8 cellular contexts compared by ENCODE assay signal in the genomic region with DNA sequence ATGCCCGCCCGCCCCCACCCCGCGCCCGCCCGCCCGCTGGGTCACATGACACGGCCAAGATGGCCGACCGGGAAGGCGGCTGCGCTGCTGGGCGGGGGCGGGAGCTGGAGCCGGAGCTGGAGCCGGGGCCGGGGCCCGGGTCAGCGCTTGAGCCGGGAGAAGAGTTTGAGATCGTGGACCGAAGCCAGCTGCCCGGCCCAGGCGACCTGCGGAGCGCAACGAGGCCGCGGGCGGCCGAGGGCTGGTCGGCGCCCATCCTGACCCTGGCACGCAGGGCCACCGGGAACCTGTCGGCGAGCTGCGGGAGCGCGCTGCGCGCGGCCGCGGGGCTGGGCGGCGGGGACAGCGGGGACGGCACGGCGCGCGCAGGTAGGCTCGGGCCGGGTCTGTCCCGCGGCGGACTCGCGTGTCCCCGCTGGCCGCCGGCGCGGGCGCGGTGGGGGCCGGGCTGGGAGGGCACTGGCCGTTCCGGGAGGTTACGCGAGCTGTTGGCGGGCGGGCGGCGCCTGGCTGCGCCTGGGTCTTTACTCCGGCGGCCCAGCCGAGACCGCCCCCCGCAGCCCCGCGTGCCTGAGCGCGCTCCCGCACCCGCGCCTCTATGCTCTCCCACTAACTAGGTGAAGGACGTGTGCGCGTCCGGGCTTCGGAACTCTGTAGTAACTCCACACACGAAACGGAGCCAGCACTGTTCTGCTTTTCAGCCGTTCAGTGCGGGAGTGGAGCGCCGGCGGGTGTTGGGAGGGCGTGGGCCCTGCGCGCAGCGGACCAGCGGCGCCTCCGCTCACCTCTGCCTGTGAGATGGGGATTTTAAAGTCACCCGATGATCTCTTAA. TPM values are rescaled to one million over a fixed set of nuclear protein-coding genes. Genes with fewer than 3 reads are reported as not detected.
DNase-seq lines count a peak whose midpoint lies in the region; ATAC-seq and TF ChIP-seq lines count a peak whose summit lies in the region.

TSS of gene RUFY1 (plus strand) at position 44 of the 832 bp plus-strand sequence. CDS start at position 60, 16 bp downstream.

- TF ChIP-seq CTCF in adrenal gland (IDR thresholded peaks at IDR 0.05) = peak in 1 of 6 experiments; percentile 41
- no peak for TF ChIP-seq CTCF in left ventricle myocardium inferior (IDR thresholded peaks at IDR 0.05; ENCODE audit: borderline replicate concordance)

- POLR2A ChIA-PET in T-cell (lab: Charles Lee) = interaction anchor here in 1 of 2 donors (0.6 to 1.8 kb wide), 7 partner anchors 9 to 1413 kb away, joined by 3 to 13 read pairs (median 5); partner anchors contain the start of gene HNRNPH1

- H3K27ac ChIP-seq in adrenal gland (peak within 1 kb of the TSS; percentile 91 to 97 (median 96)), left ventricle myocardium inferior (replicated peaks) (peak within 1 kb of the TSS; percentile 98), urinary bladder (ENCODE audit: low read depth) (peak within 1 kb of the TSS; percentile 98)

- peaks cover 4% of the 10 kb centered on the region for H3K36me3 Mint-ChIP-seq in T-cell

- H3K9me3 ChIP-seq in adrenal gland (replicated peaks in 1 of 3) = no peaks in the 10 kb centered on the region
- no peaks in the 10 kb centered on the region for H3K9me3 ChIP-seq in left ventricle myocardium inferior (replicated peaks)

- H3K27me3 Mint-ChIP-seq in T-cell = no peaks in the 10 kb centered on the region

- peak; percentile 84 to 90 (median 88) for ATAC-seq in T-cell (replicated peaks in 1 of 4)

- peak within 1 kb of the TSS; percentile 96 to 98 for H3K27ac Mint-ChIP-seq in T-cell

- no peaks in the 10 kb centered on the region for H3K9me3 Mint-ChIP-seq in T-cell

- 0 to 1% (median 1%) methylated on average over 14 to 109 of the region's 109 CpGs for WGBS in adrenal gland, 4 donors
- under 1% methylated on average over 109 of the region's 109 CpGs for WGBS in urinary bladder

- H3K4me3 ChIP-seq in GM08714 (ENCODE audit: low read length) (peak within 1 kb of the TSS; percentile 87), H7 (ENCODE audit: insufficient read depth, low read depth, low read length) (peak within 1 kb of the TSS; percentile 86), adrenal gland (peak within 1 kb of the TSS; percentile 62 to 78 (median 69)), left ventricle myocardium inferior (peak within 1 kb of the TSS; percentile 80), urinary bladder (ENCODE audit: low read depth, low read length) (peak within 1 kb of the TSS; percentile 89)

- CTCF ChIA-PET in T-cell (lab: Charles Lee) = interaction anchor here in 1 of 2 donors (0.6 to 1.4 kb wide), 3 partner anchors 8 to 57 kb away, joined by 3 to 6 read pairs (median 4); no protein-coding TSS in a partner anchor

- H3K36me3 ChIP-seq in H7 (replicated peaks; ENCODE audit: control insufficient read depth, insufficient read depth, low read length) (no peaks in the 10 kb centered on the region), adrenal gland (replicated peaks in 1 of 2) (no peaks in the 10 kb centered on the region), left ventricle myocardium inferior (no peaks in the 10 kb centered on the region), urinary bladder (ENCODE audit: insufficient read depth) (no peaks in the 10 kb centered on the region)

- H3K4me3 Mint-ChIP-seq in T-cell = peak within 1 kb of the TSS; percentile 96 to 97 (median 96)

- peak; percentile 74 to 82 for TF ChIP-seq POLR2A in adrenal gland (IDR thresholded peaks at IDR 0.05)

- peaks cover 20 to 41% (median 40%) of the 10 kb centered on the region in 3 donors for H3K4me1 Mint-ChIP-seq in T-cell

- DNase-seq in H7 (peak; percentile 95), M059J (ENCODE audit: low read depth) (peak; percentile 71), T-cell (peak; percentile 55 to 89 (median 76)), adrenal gland (peak; percentile 79 to 89 (median 85)), left ventricle myocardium inferior (peak; percentile 83), pulmonary artery endothelial cell (ENCODE audit: low read depth, low spot score) (no peak)

- H3K4me1 ChIP-seq in adrenal gland (replicated peaks in 1 of 2) (peaks cover 25 to 32% of the 10 kb centered on the region in 2 donors), left ventricle myocardium inferior (peaks cover 46% of the 10 kb centered on the region), urinary bladder (ENCODE audit: insufficient read depth) (no peaks in the 10 kb centered on the region)

- intact Hi-C loops in adrenal gland (cut with DNase I) = no loop called here
- intact Hi-C loops in left ventricle myocardium inferior (cut with micrococcal nuclease) = no loop called here

- no peaks in the 10 kb centered on the region for H3K27me3 ChIP-seq in H7 (ENCODE audit: control insufficient read depth, insufficient read depth, low read length)
- H3K27me3 ChIP-seq in adrenal gland = no peaks in the 10 kb centered on the region
- H3K27me3 ChIP-seq in left ventricle myocardium inferior (ENCODE audit: low read depth) = no peaks in the 10 kb centered on the region

RNA-seq across cellular contexts. Expression of gene RUFY1, which starts in this region (rescaled TPM):
- 25.5 and 27.5 TPM in 2 replicates for total RNA-seq in H7 (2014; rRNA removed; shearing (Covaris generic))
- total RNA-seq in M059J (2014; rRNA removed; shearing (Covaris generic)) = 25.5 and 38.3 TPM in 2 replicates
- total RNA-seq in T-cell = 10 to 100 TPM; 35.2 to 63.6 (median 47.7) TPM
- 10 to 100 TPM; 43.7 to 70.6 (median 56.7) TPM for total RNA-seq in adrenal gland
- 10 to 100 TPM; 50.1 to 83.9 (median 59.2) TPM for polyA plus RNA-seq in adrenal gland
- total RNA-seq in left ventricle myocardium inferior = 21.5 TPM
- 46.6 and 51.8 TPM in 2 replicates for total RNA-seq in pulmonary artery endothelial cell
- 38.0 TPM for total RNA-seq in urinary bladder
- 39.7 TPM for polyA plus RNA-seq in urinary bladder
